1 cellular context compared by ENCODE assay signal in genomic region chr19:6679139-6679538, GRCh38.
TF ChIP-seq lines count a peak whose summit lies in the region.

No MANE protein-coding gene starts in this region.

TF ChIP-seq in SK-N-SH treated with all-trans-retinoic acid at 6 μM for 48 hours, 23 proteins besides CTCF, POLR2A, EP300 and RAD21 (continued from another document):
- TF ChIP-seq, protein P1, sequence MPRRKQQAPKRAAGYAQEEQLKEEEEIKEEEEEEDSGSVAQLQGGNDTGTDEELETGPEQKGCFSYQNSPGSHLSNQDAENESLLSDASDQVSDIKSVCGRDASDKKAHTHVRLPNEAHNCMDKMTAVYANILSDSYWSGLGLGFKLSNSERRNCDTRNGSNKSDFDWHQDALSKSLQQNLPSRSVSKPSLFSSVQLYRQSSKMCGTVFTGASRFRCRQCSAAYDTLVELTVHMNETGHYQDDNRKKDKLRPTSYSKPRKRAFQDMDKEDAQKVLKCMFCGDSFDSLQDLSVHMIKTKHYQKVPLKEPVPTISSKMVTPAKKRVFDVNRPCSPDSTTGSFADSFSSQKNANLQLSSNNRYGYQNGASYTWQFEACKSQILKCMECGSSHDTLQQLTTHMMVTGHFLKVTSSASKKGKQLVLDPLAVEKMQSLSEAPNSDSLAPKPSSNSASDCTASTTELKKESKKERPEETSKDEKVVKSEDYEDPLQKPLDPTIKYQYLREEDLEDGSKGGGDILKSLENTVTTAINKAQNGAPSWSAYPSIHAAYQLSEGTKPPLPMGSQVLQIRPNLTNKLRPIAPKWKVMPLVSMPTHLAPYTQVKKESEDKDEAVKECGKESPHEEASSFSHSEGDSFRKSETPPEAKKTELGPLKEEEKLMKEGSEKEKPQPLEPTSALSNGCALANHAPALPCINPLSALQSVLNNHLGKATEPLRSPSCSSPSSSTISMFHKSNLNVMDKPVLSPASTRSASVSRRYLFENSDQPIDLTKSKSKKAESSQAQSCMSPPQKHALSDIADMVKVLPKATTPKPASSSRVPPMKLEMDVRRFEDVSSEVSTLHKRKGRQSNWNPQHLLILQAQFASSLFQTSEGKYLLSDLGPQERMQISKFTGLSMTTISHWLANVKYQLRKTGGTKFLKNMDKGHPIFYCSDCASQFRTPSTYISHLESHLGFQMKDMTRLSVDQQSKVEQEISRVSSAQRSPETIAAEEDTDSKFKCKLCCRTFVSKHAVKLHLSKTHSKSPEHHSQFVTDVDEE (CRISPR knock-in tag; IDR thresholded peaks at IDR 0.05), result no peak
- TF ChIP-seq CSDC2 (CRISPR knock-in tag; IDR thresholded peaks at IDR 0.05) (no peak), ZFP3 (CRISPR knock-in tag; IDR thresholded peaks at IDR 0.05) (no peak), OSR1 (CRISPR knock-in tag; IDR thresholded peaks at IDR 0.05) (no peak), ZFP30 (CRISPR knock-in tag; IDR thresholded peaks at IDR 0.05) (no peak), BACH2 (CRISPR knock-in tag; IDR thresholded peaks at IDR 0.05; ENCODE audit: borderline replicate concordance) (no peak), ESRRG (CRISPR knock-in tag; IDR thresholded peaks at IDR 0.05) (no peak), TCF4 (CRISPR knock-in tag; IDR thresholded peaks at IDR 0.05; ENCODE audit: borderline replicate concordance) (no peak), ARNTL (CRISPR knock-in tag; IDR thresholded peaks at IDR 0.05; ENCODE audit: borderline replicate concordance, low read depth) (no peak), ZNF8 (CRISPR knock-in tag; IDR thresholded peaks at IDR 0.05) (no peak)
